In the genomic region with DNA sequence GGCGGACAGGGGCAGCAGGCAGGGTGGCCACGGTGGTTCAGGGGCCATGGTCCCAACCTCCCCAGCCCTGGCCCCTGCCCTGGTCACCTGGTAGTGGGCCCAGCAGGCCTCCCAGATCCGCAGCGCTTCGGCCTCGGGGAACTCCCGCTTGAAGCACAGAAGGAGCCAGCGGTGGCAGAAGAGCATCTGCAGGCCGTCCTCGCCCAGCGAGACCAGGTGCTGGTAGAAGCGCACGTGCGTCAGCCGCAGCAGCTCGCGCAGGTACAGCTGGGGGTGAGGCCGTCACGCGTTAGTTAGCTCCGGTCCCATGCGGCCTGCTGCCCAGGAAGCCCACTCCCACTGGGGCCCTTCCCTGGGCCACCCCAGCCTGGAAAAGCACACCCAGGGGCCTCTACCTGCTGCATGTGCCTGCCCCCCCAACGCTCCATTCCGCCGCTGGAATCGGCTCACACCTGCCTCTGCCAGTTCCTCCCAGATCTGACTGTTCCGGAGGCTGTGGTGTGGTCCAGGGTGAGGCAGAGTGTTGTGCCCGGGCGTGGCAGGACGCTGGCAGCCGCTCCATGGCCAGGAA, we compare ENCODE assay signal across 22 cellular contexts.
DNase-seq lines count a peak whose midpoint lies in the region; ATAC-seq and TF ChIP-seq lines count a peak whose summit lies in the region.
"Had no signal": no experiment of that assay in that cellular context is flagged by ENCODE, and none has a peak within 500 bp of the region (broad histone marks: within the 10 kb centered on the region; RNA-seq: fewer than 3 reads in every experiment).

No MANE protein-coding gene starts in this region.

- CTCF ChIA-PET in activated CD4-positive, alpha-beta memory T cell treated with anti-CD3 and anti-CD28 coated beads for 36 hours (lab: Charles Lee), result no interaction called here

- no peaks in the 10 kb centered on the region for H3K27me3 ChIP-seq in GM23338 (ENCODE audit: insufficient read depth)
- H3K27me3 ChIP-seq in psoas muscle (ENCODE audit: insufficient read depth in 3 of 3, low read length in 2 of 3), result peaks cover 0 to 8% (median 3%) of the 10 kb centered on the region in 3 donors
- H3K27me3 ChIP-seq: body of pancreas, foreskin keratinocyte, pancreas had no signal

- no peak overlapping the region for H2AFZ ChIP-seq in GM23338

- H3K27ac ChIP-seq in GM23338 (ENCODE audit: low read depth), result no peak overlapping the region
- no peak overlapping the region for H3K27ac ChIP-seq in psoas muscle
- H3K27ac ChIP-seq: body of pancreas, epithelial cell of prostate, foreskin keratinocyte, pancreas had no signal

- H3K4me2 ChIP-seq in GM23338, result no peak overlapping the region
- H3K4me2 ChIP-seq: smooth muscle cell had no signal

- TF ChIP-seq CTCF in GM23338 (conservative IDR thresholded peaks at IDR 0.05; ENCODE audit: low read depth in 2 of 2) (no peak), psoas muscle (IDR thresholded peaks at IDR 0.05) (no peak)

- H3K4me1 ChIP-seq in GM23338 (ENCODE audit: insufficient read depth), result peaks cover 14% of the 10 kb centered on the region
- no peaks in the 10 kb centered on the region for H3K4me1 ChIP-seq in psoas muscle
- H3K4me1 ChIP-seq: foreskin keratinocyte, pancreas had no signal

- H3K4me3 ChIP-seq in GM23338, result no peak overlapping the region
- H3K4me3 ChIP-seq in psoas muscle, result no peak overlapping the region
- H3K4me3 ChIP-seq: body of pancreas, GM12878, pancreas, smooth muscle cell had no signal

- 93 to 98% (median 95%) methylated on average over 29 to 31 of the region's 31 CpGs for WGBS in psoas muscle, 3 donors

- peak; percentile 24 for DNase-seq in activated CD4-positive, CD25-positive, alpha-beta regulatory T cell treated with anti-CD3 and anti-CD28 coated beads, Interleukin-2, amount 50 U/mL, for 72 hours
- no peak for DNase-seq in GM23338 (ENCODE audit: low spot score)
- DNase-seq in islet precursor cell, result peak; percentile 53
- DNase-seq in psoas muscle, result peak; percentile 8 to 49
- no peak for DNase-seq in activated CD4-positive, alpha-beta memory T cell treated with anti-CD3 and anti-CD28 coated beads for 36 hours
- no peak for DNase-seq in GF-D8 (lab: John Stamatoyannopoulos, UW)
- DNase-seq: activated CD4-positive, alpha-beta T cell treated with anti-CD3 and anti-CD28 coated beads for 36 hours; activated CD8-positive, alpha-beta memory T cell treated with anti-CD3 and anti-CD28 coated beads, Interleukin-2, amount 50 U/mL, for 48 hours; activated naive CD4-positive, alpha-beta T cell treated with anti-CD3 and anti-CD28 coated beads, Interleukin-2, amount 50 U/mL, for 16 hours; dermis blood vessel endothelial cell; DMS 273 treated with DMSO at 0.1 percent for 48 hours; foreskin keratinocyte; GDM1; NCI-H69 had no signal

- no peaks in the 10 kb centered on the region for H4K20me1 ChIP-seq in GM23338 (replicated peaks; ENCODE audit: insufficient read depth)

- peaks cover 20% of the 10 kb centered on the region for H3K27me3 Mint-ChIP-seq in GM23338 (ENCODE audit: insufficient read depth, low read depth, poor library complexity)
- no peaks in the 10 kb centered on the region for H3K27me3 Mint-ChIP-seq in activated CD4-positive, alpha-beta memory T cell treated with anti-CD3 and anti-CD28 coated beads for 36 hours
- H3K27me3 Mint-ChIP-seq: activated CD4-positive, alpha-beta T cell treated with anti-CD3 and anti-CD28 coated beads for 36 hours had no signal

- H3K9me2 ChIP-seq in GM23338 (ENCODE audit: insufficient read depth), result no peaks in the 10 kb centered on the region

- peaks cover 30% of the 10 kb centered on the region for H3K4me1 Mint-ChIP-seq in GM23338
- H3K4me1 Mint-ChIP-seq in activated CD4-positive, alpha-beta memory T cell treated with anti-CD3 and anti-CD28 coated beads for 36 hours (ENCODE audit: low read depth), result peaks cover 8% of the 10 kb centered on the region

- ATAC-seq in activated CD4-positive, CD25-positive, alpha-beta regulatory T cell treated with anti-CD3 and anti-CD28 coated beads, Interleukin-2, amount 50 U/mL, for 24 hours, result no peak
- ATAC-seq in GM23338 (no peak), psoas muscle (no peak), GM21717 (IDR thresholded peaks at IDR 0.05; ENCODE audit: unreplicated experiment) (no peak)
- ATAC-seq: activated CD4-positive, alpha-beta T cell treated with anti-CD3 and anti-CD28 coated beads for 36 hours; body of pancreas; foreskin keratinocyte; GM12878; pancreas had no signal

- no peaks in the 10 kb centered on the region for H3K36me3 ChIP-seq in GM23338 (ENCODE audit: insufficient read depth)
- H3K36me3 ChIP-seq in psoas muscle (ENCODE audit: insufficient read depth in 1 of 2, low read depth in 1 of 2), result no peaks in the 10 kb centered on the region

- peaks cover 60% of the 10 kb centered on the region for H3K36me3 Mint-ChIP-seq in GM23338 (ENCODE audit: low read depth)
- no peaks in the 10 kb centered on the region for H3K36me3 Mint-ChIP-seq in activated CD4-positive, alpha-beta memory T cell treated with anti-CD3 and anti-CD28 coated beads for 36 hours
- H3K36me3 Mint-ChIP-seq: CD14-positive monocyte had no signal

- peaks cover 11% of the 10 kb centered on the region for H3K79me2 ChIP-seq in GM23338 (replicated peaks; ENCODE audit: insufficient read depth)

- H3K9me3 Mint-ChIP-seq in GM23338, result no peaks in the 10 kb centered on the region
- H3K9me3 Mint-ChIP-seq in activated CD4-positive, alpha-beta memory T cell treated with anti-CD3 and anti-CD28 coated beads for 36 hours, result no peaks in the 10 kb centered on the region
- H3K9me3 Mint-ChIP-seq: CD14-positive monocyte had no signal

- H3K27ac Mint-ChIP-seq in GM23338, result peak overlapping the region; percentile 78; the same call in 1 of the 2 replicates
- H3K27ac Mint-ChIP-seq in activated CD4-positive, alpha-beta memory T cell treated with anti-CD3 and anti-CD28 coated beads for 36 hours, result no peak overlapping the region
- H3K27ac Mint-ChIP-seq: activated CD4-positive, alpha-beta T cell treated with anti-CD3 and anti-CD28 coated beads for 36 hours had no signal

- no peaks in the 10 kb centered on the region for H3K9me3 ChIP-seq in psoas muscle
- H3K9me3 ChIP-seq: body of pancreas, pancreas had no signal

- H3F3A ChIP-seq in GM23338 (replicated peaks; ENCODE audit: low read depth), result peaks cover 12% of the 10 kb centered on the region

- POLR2A ChIA-PET in activated CD4-positive, alpha-beta memory T cell treated with anti-CD3 and anti-CD28 coated beads for 36 hours (lab: Charles Lee), result no interaction called here

- no peak overlapping the region for H3K4me3 Mint-ChIP-seq in GM23338
- H3K4me3 Mint-ChIP-seq in activated CD4-positive, alpha-beta memory T cell treated with anti-CD3 and anti-CD28 coated beads for 36 hours, result no peak overlapping the region
- H3K4me3 Mint-ChIP-seq: activated CD4-positive, alpha-beta T cell treated with anti-CD3 and anti-CD28 coated beads for 36 hours; CD14-positive monocyte had no signal

- intact Hi-C loops in psoas muscle (cut with DNase I), result no loop called here
- intact Hi-C loops in activated CD4-positive, alpha-beta memory T cell treated with anti-CD3 and anti-CD28 coated beads for 36 hours (cut with micrococcal nuclease), result no loop called here

TF ChIP-seq in GM23338, 12 proteins besides CTCF, POLR2A, EP300 and RAD21 (continues in another document):
- TF ChIP-seq ZNF114 (CRISPR knock-in tag; IDR thresholded peaks at IDR 0.05), result no peak
- no peak for TF ChIP-seq EZH2 (IDR thresholded peaks at IDR 0.05; ENCODE audit: low read depth, unreplicated experiment)
- no peak for TF ChIP-seq STAT1 (IDR thresholded peaks at IDR 0.05; ENCODE audit: unreplicated experiment)
- TF ChIP-seq ZNF331 (CRISPR knock-in tag; IDR thresholded peaks at IDR 0.05; ENCODE audit: low read depth), result no peak
- TF ChIP-seq, protein P1, sequence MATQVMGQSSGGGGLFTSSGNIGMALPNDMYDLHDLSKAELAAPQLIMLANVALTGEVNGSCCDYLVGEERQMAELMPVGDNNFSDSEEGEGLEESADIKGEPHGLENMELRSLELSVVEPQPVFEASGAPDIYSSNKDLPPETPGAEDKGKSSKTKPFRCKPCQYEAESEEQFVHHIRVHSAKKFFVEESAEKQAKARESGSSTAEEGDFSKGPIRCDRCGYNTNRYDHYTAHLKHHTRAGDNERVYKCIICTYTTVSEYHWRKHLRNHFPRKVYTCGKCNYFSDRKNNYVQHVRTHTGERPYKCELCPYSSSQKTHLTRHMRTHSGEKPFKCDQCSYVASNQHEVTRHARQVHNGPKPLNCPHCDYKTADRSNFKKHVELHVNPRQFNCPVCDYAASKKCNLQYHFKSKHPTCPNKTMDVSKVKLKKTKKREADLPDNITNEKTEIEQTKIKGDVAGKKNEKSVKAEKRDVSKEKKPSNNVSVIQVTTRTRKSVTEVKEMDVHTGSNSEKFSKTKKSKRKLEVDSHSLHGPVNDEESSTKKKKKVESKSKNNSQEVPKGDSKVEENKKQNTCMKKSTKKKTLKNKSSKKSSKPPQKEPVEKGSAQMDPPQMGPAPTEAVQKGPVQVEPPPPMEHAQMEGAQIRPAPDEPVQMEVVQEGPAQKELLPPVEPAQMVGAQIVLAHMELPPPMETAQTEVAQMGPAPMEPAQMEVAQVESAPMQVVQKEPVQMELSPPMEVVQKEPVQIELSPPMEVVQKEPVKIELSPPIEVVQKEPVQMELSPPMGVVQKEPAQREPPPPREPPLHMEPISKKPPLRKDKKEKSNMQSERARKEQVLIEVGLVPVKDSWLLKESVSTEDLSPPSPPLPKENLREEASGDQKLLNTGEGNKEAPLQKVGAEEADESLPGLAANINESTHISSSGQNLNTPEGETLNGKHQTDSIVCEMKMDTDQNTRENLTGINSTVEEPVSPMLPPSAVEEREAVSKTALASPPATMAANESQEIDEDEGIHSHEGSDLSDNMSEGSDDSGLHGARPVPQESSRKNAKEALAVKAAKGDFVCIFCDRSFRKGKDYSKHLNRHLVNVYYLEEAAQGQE (IDR thresholded peaks at IDR 0.05; ENCODE audit: unreplicated experiment), result no peak
- TF ChIP-seq JUNB (IDR thresholded peaks at IDR 0.05; ENCODE audit: unreplicated experiment), result no peak
- TF ChIP-seq EZH2phosphoT487 (IDR thresholded peaks at IDR 0.05; ENCODE audit: unreplicated experiment), result no peak

Comparison
In these comparisons a context has a peak if more than half of its experiments do, and no peak if none do; other contexts are left out.
1. DNase-seq: peak in activated CD4-positive, CD25-positive, alpha-beta regulatory T cell treated with anti-CD3 and anti-CD28 coated beads, Interleukin-2, amount 50 U/mL, for 72 hours (single experiment), islet precursor cell (single experiment) and psoas muscle (2 of 2); none in GM23338 (single experiment), activated CD4-positive, alpha-beta memory T cell treated with anti-CD3 and anti-CD28 coated beads for 36 hours (single experiment) and GF-D8 (single experiment).